ENCODE assay signal across 12 cellular contexts in genomic region chr10:4372601-4373000, GRCh38.
A peak's percentile ranks its signal among the peaks of the same experiment; 100 is the strongest.
DNase-seq lines count a peak whose midpoint lies in the region; ATAC-seq, FAIRE-seq and TF ChIP-seq lines count a peak whose summit lies in the region.
"Had no signal": no experiment of that assay in that cellular context is flagged by ENCODE, and none has a peak within 500 bp of the region (broad histone marks: within the 10 kb centered on the region; RNA-seq: fewer than 3 reads in every experiment).

No MANE protein-coding gene starts in this region.

- H3K79me2 ChIP-seq in astrocyte (ENCODE audit: insufficient read depth, low read length) (no peaks in the 10 kb centered on the region), neural progenitor cell (ENCODE audit: low read depth) (no peaks in the 10 kb centered on the region)

- H3K27me3 ChIP-seq in astrocyte (ENCODE audit: insufficient read depth, low read length) (no peaks in the 10 kb centered on the region), small intestine (ENCODE audit: control insufficient read depth in 2 of 2, insufficient read depth in 2 of 2, low read length in 2 of 2) (peaks cover 0 to 2% of the 10 kb centered on the region in 2 donors), neural progenitor cell (no peaks in the 10 kb centered on the region), testis (no peaks in the 10 kb centered on the region)

- H3K4me1 Mint-ChIP-seq in astrocyte (ENCODE audit: low read depth, unreplicated experiment) (peaks cover 8% of the 10 kb centered on the region), neural progenitor cell (peaks cover 27% of the 10 kb centered on the region)

- no peak for TF ChIP-seq POLR2A in testis (IDR thresholded peaks at IDR 0.05)

- H3K27me3 Mint-ChIP-seq in astrocyte (ENCODE audit: low read depth, unreplicated experiment) (no peaks in the 10 kb centered on the region), neural progenitor cell (ENCODE audit: insufficient read depth, low read depth) (no peaks in the 10 kb centered on the region)

- no peaks in the 10 kb centered on the region for H3F3A ChIP-seq in neural progenitor cell (ENCODE audit: low read depth)

- no peak overlapping the region for H3K4me3 ChIP-seq in astrocyte (ENCODE audit: insufficient read depth, low read depth, low read length)
- H3K4me3 ChIP-seq in small intestine (ENCODE audit: low read depth in 1 of 2, low read length in 2 of 2): no peak overlapping the region
- no peak overlapping the region for H3K4me3 ChIP-seq in neural progenitor cell
- no peak overlapping the region for H3K4me3 ChIP-seq in testis

- H3K9ac ChIP-seq in astrocyte (ENCODE audit: low read length) (peak overlapping the region; percentile 32), neural progenitor cell (no peak overlapping the region)

- H2AFZ ChIP-seq in astrocyte (ENCODE audit: low read depth, low read length): no peak overlapping the region
- H2AFZ ChIP-seq in neural progenitor cell (replicated peaks): no peak overlapping the region

- FAIRE-seq in astrocyte (lab: Jason Lieb, UNC): peak; percentile 99
- FAIRE-seq in small intestine (lab: Jason Lieb, UNC): no peak
- FAIRE-seq: bronchial epithelial cell had no signal

- ATAC-seq in left cardiac atrium (peak; percentile 84 to 85), GM19324 (IDR thresholded peaks at IDR 0.05; ENCODE audit: low FRiP score, unreplicated experiment) (no peak)

- H3K27ac ChIP-seq in astrocyte (ENCODE audit: low read depth, low read length): peak overlapping the region; percentile 55
- H3K27ac ChIP-seq in small intestine (ENCODE audit: low read depth in 1 of 2, low read length in 1 of 2): no peak overlapping the region
- H3K27ac ChIP-seq in neural progenitor cell: no peak overlapping the region
- H3K27ac ChIP-seq in testis: no peak overlapping the region

- H3K4me1 ChIP-seq in astrocyte (ENCODE audit: insufficient read depth, low read length) (peaks cover 5% of the 10 kb centered on the region), small intestine (ENCODE audit: control insufficient read depth in 2 of 2, insufficient read depth in 1 of 2, low read depth in 1 of 2, low read length in 1 of 2) (no peaks in the 10 kb centered on the region), neural progenitor cell (no peaks in the 10 kb centered on the region), testis (no peaks in the 10 kb centered on the region)

- H4K20me1 ChIP-seq in astrocyte (ENCODE audit: insufficient read depth, low read length): no peaks in the 10 kb centered on the region
- no peaks in the 10 kb centered on the region for H4K20me1 ChIP-seq in neural progenitor cell (ENCODE audit: low read depth)

- no peaks in the 10 kb centered on the region for H3K9me3 ChIP-seq in astrocyte (ENCODE audit: insufficient read depth, low read depth, low read length)
- H3K9me3 ChIP-seq in small intestine (ENCODE audit: control insufficient read depth, low read depth): no peaks in the 10 kb centered on the region
- H3K9me3 ChIP-seq in neural progenitor cell (ENCODE audit: low read depth): no peaks in the 10 kb centered on the region
- H3K9me3 ChIP-seq in testis: no peaks in the 10 kb centered on the region

- TF ChIP-seq CTCF in astrocyte (IDR thresholded peaks at IDR 0.05; ENCODE audit: insufficient read depth, low read depth, low read length) (no peak), neural progenitor cell (IDR thresholded peaks at IDR 0.05) (no peak), testis (IDR thresholded peaks at IDR 0.05) (no peak)

- H3K4me2 ChIP-seq in astrocyte (ENCODE audit: low read length) (peak overlapping the region; percentile 44), neural progenitor cell (no peak overlapping the region)

- peak; percentile 82 for DNase-seq in H4 (ENCODE audit: low spot score)
- peak; percentile 99 for DNase-seq in astrocyte (ENCODE audit: low read depth)
- no peak for DNase-seq in left cardiac atrium
- peak; percentile 8 for DNase-seq in small intestine
- no peak for DNase-seq in activated CD4-positive, alpha-beta T cell treated with anti-CD3 and anti-CD28 coated beads, Interleukin-2, amount 50 U/mL, for 4 hours
- no peak for DNase-seq in neural progenitor cell (ENCODE audit: low spot score)
- no peak for DNase-seq in testis
- DNase-seq: activated T-cell treated with anti-CD3 and anti-CD28 coated beads for 4 hours, glutamatergic neuron, NCI-H82 had no signal

- 60 to 82% (median 71%) methylated on average over 6 of the region's 6 CpGs for WGBS in small intestine, 3 donors
- WGBS in testis, 2 donors: 42 to 52% methylated on average over 6 of the region's 6 CpGs

- H3K4me3 Mint-ChIP-seq in astrocyte (ENCODE audit: unreplicated experiment) (no peak overlapping the region), neural progenitor cell (no peak overlapping the region)

- intact Hi-C loops in left cardiac atrium (cut with DNase I): no loop called here
- intact Hi-C loops in testis (cut with DNase I; ENCODE audit: low total_unique reads): no loop called here

- H3K36me3 Mint-ChIP-seq in astrocyte (ENCODE audit: low read depth, unreplicated experiment) (no peaks in the 10 kb centered on the region), neural progenitor cell (no peaks in the 10 kb centered on the region)

- no peaks in the 10 kb centered on the region for H3K9me3 Mint-ChIP-seq in astrocyte (ENCODE audit: unreplicated experiment)
- H3K9me3 Mint-ChIP-seq in neural progenitor cell: peaks cover 6% of the 10 kb centered on the region

- H3K36me3 ChIP-seq in astrocyte (ENCODE audit: insufficient read depth, low read length) (no peaks in the 10 kb centered on the region), small intestine (ENCODE audit: control insufficient read depth in 2 of 2, insufficient read depth in 2 of 2, low read length in 2 of 2) (no peaks in the 10 kb centered on the region), neural progenitor cell (no peaks in the 10 kb centered on the region), testis (ENCODE audit: low read depth, missing control alignments) (no peaks in the 10 kb centered on the region)

- H3K27ac Mint-ChIP-seq in astrocyte (ENCODE audit: unreplicated experiment) (no peak overlapping the region), neural progenitor cell (no peak overlapping the region)

Comparison
In these comparisons a context has a peak if more than half of its experiments do, and no peak if none do; other contexts are left out.
1. DNase-seq: peak in H4 (single experiment), astrocyte (single experiment) and small intestine (single experiment); none in left cardiac atrium (single experiment), activated CD4-positive, alpha-beta T cell treated with anti-CD3 and anti-CD28 coated beads, Interleukin-2, amount 50 U/mL, for 4 hours (0 of 2), neural progenitor cell (single experiment) and testis (single experiment).